In genomic region chr6:90722648-90723047, GRCh38 we compare ENCODE assay signal across 21 cellular contexts.
"Had no signal": no experiment of that assay in that cellular context is flagged by ENCODE, and none has a peak within 500 bp of the region (broad histone marks: within the 10 kb centered on the region; RNA-seq: fewer than 3 reads in every experiment).

No MANE protein-coding gene starts in this region.

- H3K27ac Mint-ChIP-seq: dendritic cell treated with granulocyte-macrophage colony-stimulating factor and Interleukin-4, amounts not matched to agents 40 ng/mL and 50 ng/mL, for 4 days; effector memory CD8-positive, alpha-beta T cell; memory B cell; natural killer cell; progenitor cell of endocrine pancreas; stimulated activated memory B cell treated with anti-CD40 and anti-IgM and Interleukin-4, amounts not matched to agents 10 μg/mL and 1 μg/mL and 100 μg/mL, for 72 hours; stimulated activated naive CD8-positive, alpha-beta T cell treated with anti-CD3 and anti-CD28 coated beads, Interleukin-15, Interleukin-2, amounts not matched to agents 100 ng/mL and 50 ng/mL, for 24 hours had no signal

- H3K27me3 Mint-ChIP-seq: dendritic cell treated with granulocyte-macrophage colony-stimulating factor and Interleukin-4, amounts not matched to agents 40 ng/mL and 50 ng/mL, for 4 days had no signal

- H3K9me3 Mint-ChIP-seq: dendritic cell treated with granulocyte-macrophage colony-stimulating factor and Interleukin-4, amounts not matched to agents 40 ng/mL and 50 ng/mL, for 4 days; effector memory CD8-positive, alpha-beta T cell; memory B cell; mesothelial cell of epicardium; stimulated activated memory B cell treated with anti-CD40 and anti-IgM and Interleukin-4, amounts not matched to agents 10 μg/mL and 1 μg/mL and 100 μg/mL, for 72 hours; stimulated activated naive CD8-positive, alpha-beta T cell treated with anti-CD3 and anti-CD28 coated beads, Interleukin-15, Interleukin-2, amounts not matched to agents 100 ng/mL and 50 ng/mL, for 24 hours had no signal

- H3K36me3 Mint-ChIP-seq: memory B cell; mesothelial cell of epicardium; natural killer cell; stimulated activated memory B cell treated with anti-CD40 and anti-IgM and Interleukin-4, amounts not matched to agents 10 μg/mL and 1 μg/mL and 100 μg/mL, for 72 hours had no signal

- H3K4me1 ChIP-seq: esophagus muscularis mucosa, gastrocnemius medialis, heart right ventricle, left ventricle myocardium inferior, lower lobe of right lung, tibial artery, upper lobe of left lung, uterus had no signal

- H3K4me3 ChIP-seq: esophagus muscularis mucosa, gastrocnemius medialis, heart right ventricle, left ventricle myocardium inferior, lower lobe of right lung, pancreas, tibial artery, upper lobe of left lung, uterus had no signal

- H3K4me1 Mint-ChIP-seq: memory B cell; natural killer cell; stimulated activated memory B cell treated with anti-CD40 and anti-IgM and Interleukin-4, amounts not matched to agents 10 μg/mL and 1 μg/mL and 100 μg/mL, for 72 hours had no signal

- H3K4me3 Mint-ChIP-seq: dendritic cell treated with granulocyte-macrophage colony-stimulating factor and Interleukin-4, amounts not matched to agents 40 ng/mL and 50 ng/mL, for 4 days; effector memory CD8-positive, alpha-beta T cell; memory B cell; mesothelial cell of epicardium; natural killer cell; stimulated activated memory B cell treated with anti-CD40 and anti-IgM and Interleukin-4, amounts not matched to agents 10 μg/mL and 1 μg/mL and 100 μg/mL, for 72 hours; stimulated activated naive CD8-positive, alpha-beta T cell treated with anti-CD3 and anti-CD28 coated beads, Interleukin-15, Interleukin-2, amounts not matched to agents 100 ng/mL and 50 ng/mL, for 24 hours had no signal

- H3K27ac ChIP-seq: epithelial cell of prostate, esophagus muscularis mucosa, gastrocnemius medialis, heart right ventricle, left ventricle myocardium inferior, lower lobe of right lung, pancreas, tibial artery, upper lobe of left lung, uterus had no signal

- H3K9me3 ChIP-seq: esophagus muscularis mucosa, gastrocnemius medialis, heart right ventricle, left ventricle myocardium inferior, lower lobe of right lung, pancreas, tibial artery, upper lobe of left lung, uterus had no signal

- ATAC-seq: effector memory CD8-positive, alpha-beta T cell; gastrocnemius medialis; heart right ventricle; lower lobe of right lung; natural killer cell; right cardiac atrium; stimulated activated memory B cell treated with anti-CD40 and anti-IgM and Interleukin-4, amounts not matched to agents 10 μg/mL and 1 μg/mL and 100 μg/mL, for 72 hours had no signal

- H3K27me3 ChIP-seq: esophagus muscularis mucosa, gastrocnemius medialis, heart right ventricle, pancreas, tibial artery, upper lobe of left lung, uterus had no signal

- H3K36me3 ChIP-seq: esophagus muscularis mucosa, gastrocnemius medialis, heart right ventricle, left ventricle myocardium inferior, lower lobe of right lung, pancreas, tibial artery, upper lobe of left lung, uterus had no signal

- DNase-seq: effector memory CD8-positive, alpha-beta T cell; gastrocnemius medialis; heart right ventricle; left ventricle myocardium inferior; lower lobe of right lung; natural killer cell; occipital lobe; pancreas; right cardiac atrium; stimulated activated CD4-positive, alpha-beta T cell treated with anti-CD3 and anti-CD28 coated beads, Interleukin-4, amount 100 ng/mL, for 24 hours; tibial artery; upper lobe of left lung; uterus had no signal
